Comparison of ENCODE assay signal across 8 cellular contexts in the genomic region with DNA sequence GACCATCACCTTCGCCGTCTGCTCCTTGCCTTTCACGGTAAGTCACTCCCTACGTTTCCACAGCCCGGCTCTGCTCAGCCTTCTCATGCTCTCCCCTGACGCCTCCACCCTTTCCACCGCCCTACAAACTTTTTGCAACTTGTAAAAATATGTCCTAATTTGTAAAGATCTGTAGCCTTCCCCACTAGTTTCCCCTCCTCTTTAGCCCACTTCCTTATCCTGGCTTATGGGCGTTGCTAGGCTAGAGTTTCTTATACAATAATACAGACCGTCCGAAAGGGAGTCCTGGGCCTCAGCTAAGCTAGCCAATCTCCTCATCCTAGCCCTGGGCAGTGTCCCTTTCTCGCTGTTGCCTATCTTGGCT.
DNase-seq lines count a peak whose midpoint lies in the region; FAIRE-seq and TF ChIP-seq lines count a peak whose summit lies in the region.

No MANE protein-coding gene starts in this region.

- DNase-seq in GM18507 (ENCODE audit: extremely low spot score, insufficient read length, low read depth) = no peak
- peak; percentile 67 for DNase-seq in SIG-M5 (lab: John Stamatoyannopoulos, UW)
- DNase-seq in fibroblast of mammary gland (ENCODE audit: low read depth) = peak; percentile 22
- DNase-seq in effector CD4-positive, alpha-beta T cell = no peak
- no peak for DNase-seq in caudate nucleus (lab: John Stamatoyannopoulos, UW)
- DNase-seq in stimulated activated CD4-positive, alpha-beta T cell treated with anti-CD3 and anti-CD28 coated beads, Interleukin-2, amount 100 ng/mL, for 48 hours = no peak
- DNase-seq in kidney tubule cell (ENCODE audit: low spot score) = no peak

- H3K9ac ChIP-seq in rectal smooth muscle tissue (ENCODE audit: low read length) = peak overlapping the region; percentile 0

- FAIRE-seq in GM18507 (lab: Jason Lieb, UNC) = peak; percentile 41

- no peak overlapping the region for H3K27ac ChIP-seq in rectal smooth muscle tissue (ENCODE audit: low read depth, low read length)
- H3K27ac ChIP-seq in caudate nucleus (ENCODE audit: low read depth, low read length) = no peak overlapping the region

- H3K36me3 ChIP-seq in rectal smooth muscle tissue (ENCODE audit: control insufficient read depth, insufficient read depth, low read length) = no peaks in the 10 kb centered on the region

- no peaks in the 10 kb centered on the region for H3K4me1 ChIP-seq in rectal smooth muscle tissue (ENCODE audit: control insufficient read depth, insufficient read depth, low read length)

- H3K4me3 ChIP-seq in fibroblast of mammary gland (ENCODE audit: control insufficient read depth, low read depth, low read length) = peak overlapping the region; percentile 92
- H3K4me3 ChIP-seq in rectal smooth muscle tissue (ENCODE audit: low read length) = peak overlapping the region; percentile 67

- TF ChIP-seq CTCF in fibroblast of mammary gland (conservative IDR thresholded peaks at IDR 0.05; ENCODE audit: control insufficient read depth, insufficient read depth, low read depth, low read length) = no peak

- peaks cover 3% of the 10 kb centered on the region for H3K27me3 ChIP-seq in rectal smooth muscle tissue (ENCODE audit: control insufficient read depth, insufficient read depth, low read length)

Comparison
In these comparisons a context has a peak if more than half of its experiments do, and no peak if none do; other contexts are left out.
1. DNase-seq: peak in SIG-M5 (single experiment) and fibroblast of mammary gland (single experiment); none in GM18507 (single experiment), effector CD4-positive, alpha-beta T cell (single experiment), caudate nucleus (0 of 61), stimulated activated CD4-positive, alpha-beta T cell treated with anti-CD3 and anti-CD28 coated beads, Interleukin-2, amount 100 ng/mL, for 48 hours (0 of 2) and kidney tubule cell (single experiment).